21 cellular contexts compared by ENCODE assay signal in genomic region chr3:52069135-52069534, GRCh38.
"Had no signal": no experiment of that assay in that cellular context is flagged by ENCODE, and none has a peak within 500 bp of the region (broad histone marks: within the 10 kb centered on the region; RNA-seq: fewer than 3 reads in every experiment).

No MANE protein-coding gene starts in this region.

- H3K27me3 Mint-ChIP-seq: activated CD4-positive, alpha-beta T cell treated with anti-CD3 and anti-CD28 coated beads, Interleukin-2, amount 10 ng/mL, durations not matched to agents 7 days and 5 days; activated naive CD8-positive, alpha-beta T cell treated with anti-CD3 and anti-CD28 coated beads for 36 hours; activated T-cell treated with anti-CD3 and anti-CD28 coated beads, Interleukin-2, amount 50 U/mL, for 24 hours; activated T-helper 17 cell treated with anti-CD3 and anti-CD28 coated beads, Interleukin-2, amount 50 U/mL, for 72 hours; central memory CD8-positive, alpha-beta T cell; stimulated activated naive B cell treated with anti-CD40 and anti-IgM and Interleukin-4, amounts not matched to agents 10 μg/mL and 1 μg/mL and 100 μg/mL, for 72 hours had no signal

- H3K27me3 ChIP-seq: breast epithelium, esophagus muscularis mucosa, sigmoid colon, transverse colon had no signal

- H3K27ac ChIP-seq: sigmoid colon, transverse colon, VCaP had no signal

- H3K27ac Mint-ChIP-seq: activated CD4-positive, alpha-beta T cell treated with anti-CD3 and anti-CD28 coated beads, Interleukin-2, amount 10 ng/mL, durations not matched to agents 7 days and 5 days; activated naive CD8-positive, alpha-beta T cell treated with anti-CD3 and anti-CD28 coated beads for 36 hours; activated T-cell treated with anti-CD3 and anti-CD28 coated beads, Interleukin-2, amount 50 U/mL, for 24 hours; activated T-helper 17 cell treated with anti-CD3 and anti-CD28 coated beads, Interleukin-2, amount 50 U/mL, for 72 hours; stimulated activated naive B cell treated with anti-CD40 and anti-IgM and Interleukin-4, amounts not matched to agents 10 μg/mL and 1 μg/mL and 100 μg/mL, for 72 hours; T-helper 2 cell treated with Interferon-gamma antibody and Interleukin-4, amounts not matched to agents 5 μg/mL and 100 μg/mL, for 36 hours had no signal

- DNase-seq: activated CD4-positive, alpha-beta T cell treated with anti-CD3 and anti-CD28 coated beads, Interleukin-2, amount 10 ng/mL, durations not matched to agents 7 days and 5 days; activated CD4-positive, CD25-positive, alpha-beta regulatory T cell treated with anti-CD3 and anti-CD28 coated beads, Interleukin-2, amount 50 U/mL, for 72 hours; activated naive CD8-positive, alpha-beta T cell treated with anti-CD3 and anti-CD28 coated beads for 36 hours; activated T-cell treated with anti-CD3 and anti-CD28 coated beads, Interleukin-2, amount 50 U/mL, for 24 hours; left ventricle myocardium superior; mammary epithelial cell; sigmoid colon; stimulated activated CD4-positive, alpha-beta T cell treated with anti-CD3 and anti-CD28 coated beads, Interleukin-15, amount 100 ng/mL, for 24 hours; stimulated activated naive B cell treated with anti-CD40 and anti-IgM and Interleukin-4, amounts not matched to agents 10 μg/mL and 1 μg/mL and 100 μg/mL, for 72 hours had no signal

- FAIRE-seq: astrocyte, colon, frontal cortex, islet of Langerhans had no signal

- H3K4me3 Mint-ChIP-seq: activated CD4-positive, alpha-beta T cell treated with anti-CD3 and anti-CD28 coated beads, Interleukin-2, amount 10 ng/mL, durations not matched to agents 7 days and 5 days; activated naive CD8-positive, alpha-beta T cell treated with anti-CD3 and anti-CD28 coated beads for 36 hours; activated T-cell treated with anti-CD3 and anti-CD28 coated beads, Interleukin-2, amount 50 U/mL, for 24 hours; activated T-helper 17 cell treated with anti-CD3 and anti-CD28 coated beads, Interleukin-2, amount 50 U/mL, for 72 hours; central memory CD8-positive, alpha-beta T cell; stimulated activated naive B cell treated with anti-CD40 and anti-IgM and Interleukin-4, amounts not matched to agents 10 μg/mL and 1 μg/mL and 100 μg/mL, for 72 hours; T-helper 2 cell treated with Interferon-gamma antibody and Interleukin-4, amounts not matched to agents 5 μg/mL and 100 μg/mL, for 36 hours had no signal

- H3K9me3 Mint-ChIP-seq: activated CD4-positive, alpha-beta T cell treated with anti-CD3 and anti-CD28 coated beads, Interleukin-2, amount 10 ng/mL, durations not matched to agents 7 days and 5 days; activated naive CD8-positive, alpha-beta T cell treated with anti-CD3 and anti-CD28 coated beads for 36 hours; activated T-cell treated with anti-CD3 and anti-CD28 coated beads, Interleukin-2, amount 50 U/mL, for 24 hours; activated T-helper 17 cell treated with anti-CD3 and anti-CD28 coated beads, Interleukin-2, amount 50 U/mL, for 72 hours; central memory CD8-positive, alpha-beta T cell; stimulated activated naive B cell treated with anti-CD40 and anti-IgM and Interleukin-4, amounts not matched to agents 10 μg/mL and 1 μg/mL and 100 μg/mL, for 72 hours; T-helper 2 cell treated with Interferon-gamma antibody and Interleukin-4, amounts not matched to agents 5 μg/mL and 100 μg/mL, for 36 hours had no signal

- H3K36me3 ChIP-seq: breast epithelium, esophagus muscularis mucosa, sigmoid colon, transverse colon had no signal

- H3K4me3 ChIP-seq: breast epithelium, esophagus muscularis mucosa, sigmoid colon, smooth muscle cell, transverse colon had no signal

- H3K36me3 Mint-ChIP-seq: activated naive CD8-positive, alpha-beta T cell treated with anti-CD3 and anti-CD28 coated beads for 36 hours; stimulated activated naive B cell treated with anti-CD40 and anti-IgM and Interleukin-4, amounts not matched to agents 10 μg/mL and 1 μg/mL and 100 μg/mL, for 72 hours had no signal

- H3K4me1 Mint-ChIP-seq: activated T-helper 17 cell treated with anti-CD3 and anti-CD28 coated beads, Interleukin-2, amount 50 U/mL, for 72 hours; stimulated activated naive B cell treated with anti-CD40 and anti-IgM and Interleukin-4, amounts not matched to agents 10 μg/mL and 1 μg/mL and 100 μg/mL, for 72 hours had no signal

- H3K4me2 ChIP-seq: smooth muscle cell had no signal

- ATAC-seq: activated T-helper 17 cell treated with anti-CD3 and anti-CD28 coated beads, Interleukin-2, amount 50 U/mL, for 72 hours; left ventricle myocardium superior; stimulated activated naive B cell treated with anti-CD40 and anti-IgM and Interleukin-4, amounts not matched to agents 10 μg/mL and 1 μg/mL and 100 μg/mL, for 72 hours had no signal

- H3K9me3 ChIP-seq: breast epithelium, esophagus muscularis mucosa, sigmoid colon, transverse colon had no signal
